1 cellular context compared by ENCODE assay signal in the genomic region with DNA sequence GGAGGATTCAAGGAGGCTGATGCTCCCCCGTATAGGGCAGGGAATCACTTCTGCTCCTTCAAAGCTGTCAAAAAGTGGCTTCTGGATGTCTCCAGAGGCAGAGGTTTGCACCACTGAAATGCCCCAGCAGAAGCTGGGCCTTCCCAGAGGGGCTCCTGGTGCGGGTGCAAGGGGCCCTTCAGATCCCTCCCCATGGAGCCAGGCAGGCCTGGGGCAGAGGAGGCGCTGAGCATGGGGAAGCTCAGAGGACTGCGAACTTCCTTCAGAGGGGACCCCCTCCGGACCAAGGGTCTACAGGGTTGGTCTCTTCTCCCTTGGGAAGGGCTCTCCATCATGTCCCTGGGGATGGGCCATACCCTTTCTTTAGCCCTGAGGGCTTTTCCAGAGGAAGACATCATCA.
TF ChIP-seq lines count a peak whose summit lies in the region.

No MANE protein-coding gene starts in this region.

TF ChIP-seq in HepG2, 621 proteins besides CTCF, POLR2A, EP300 and RAD21 (continued from another document):
- TF ChIP-seq, protein P1, sequence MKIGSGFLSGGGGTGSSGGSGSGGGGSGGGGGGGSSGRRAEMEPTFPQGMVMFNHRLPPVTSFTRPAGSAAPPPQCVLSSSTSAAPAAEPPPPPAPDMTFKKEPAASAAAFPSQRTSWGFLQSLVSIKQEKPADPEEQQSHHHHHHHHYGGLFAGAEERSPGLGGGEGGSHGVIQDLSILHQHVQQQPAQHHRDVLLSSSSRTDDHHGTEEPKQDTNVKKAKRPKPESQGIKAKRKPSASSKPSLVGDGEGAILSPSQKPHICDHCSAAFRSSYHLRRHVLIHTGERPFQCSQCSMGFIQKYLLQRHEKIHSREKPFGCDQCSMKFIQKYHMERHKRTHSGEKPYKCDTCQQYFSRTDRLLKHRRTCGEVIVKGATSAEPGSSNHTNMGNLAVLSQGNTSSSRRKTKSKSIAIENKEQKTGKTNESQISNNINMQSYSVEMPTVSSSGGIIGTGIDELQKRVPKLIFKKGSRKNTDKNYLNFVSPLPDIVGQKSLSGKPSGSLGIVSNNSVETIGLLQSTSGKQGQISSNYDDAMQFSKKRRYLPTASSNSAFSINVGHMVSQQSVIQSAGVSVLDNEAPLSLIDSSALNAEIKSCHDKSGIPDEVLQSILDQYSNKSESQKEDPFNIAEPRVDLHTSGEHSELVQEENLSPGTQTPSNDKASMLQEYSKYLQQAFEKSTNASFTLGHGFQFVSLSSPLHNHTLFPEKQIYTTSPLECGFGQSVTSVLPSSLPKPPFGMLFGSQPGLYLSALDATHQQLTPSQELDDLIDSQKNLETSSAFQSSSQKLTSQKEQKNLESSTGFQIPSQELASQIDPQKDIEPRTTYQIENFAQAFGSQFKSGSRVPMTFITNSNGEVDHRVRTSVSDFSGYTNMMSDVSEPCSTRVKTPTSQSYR (CRISPR knock-in tag; IDR thresholded peaks at IDR 0.05; ENCODE audit: borderline replicate concordance), result no peak
- TF ChIP-seq, protein P2, sequence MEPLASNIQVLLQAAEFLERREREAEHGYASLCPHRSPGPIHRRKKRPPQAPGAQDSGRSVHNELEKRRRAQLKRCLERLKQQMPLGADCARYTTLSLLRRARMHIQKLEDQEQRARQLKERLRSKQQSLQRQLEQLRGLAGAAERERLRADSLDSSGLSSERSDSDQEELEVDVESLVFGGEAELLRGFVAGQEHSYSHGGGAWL (CRISPR knock-in tag; IDR thresholded peaks at IDR 0.05), result no peak
- no peak for TF ChIP-seq ZNF782 (CRISPR knock-in tag; IDR thresholded peaks at IDR 0.05; ENCODE audit: borderline replicate concordance)
- no peak for TF ChIP-seq DMAP1 (CRISPR knock-in tag; IDR thresholded peaks at IDR 0.05)
- TF ChIP-seq ZNF746 (CRISPR knock-in tag; IDR thresholded peaks at IDR 0.05), result no peak
- TF ChIP-seq, protein P3, sequence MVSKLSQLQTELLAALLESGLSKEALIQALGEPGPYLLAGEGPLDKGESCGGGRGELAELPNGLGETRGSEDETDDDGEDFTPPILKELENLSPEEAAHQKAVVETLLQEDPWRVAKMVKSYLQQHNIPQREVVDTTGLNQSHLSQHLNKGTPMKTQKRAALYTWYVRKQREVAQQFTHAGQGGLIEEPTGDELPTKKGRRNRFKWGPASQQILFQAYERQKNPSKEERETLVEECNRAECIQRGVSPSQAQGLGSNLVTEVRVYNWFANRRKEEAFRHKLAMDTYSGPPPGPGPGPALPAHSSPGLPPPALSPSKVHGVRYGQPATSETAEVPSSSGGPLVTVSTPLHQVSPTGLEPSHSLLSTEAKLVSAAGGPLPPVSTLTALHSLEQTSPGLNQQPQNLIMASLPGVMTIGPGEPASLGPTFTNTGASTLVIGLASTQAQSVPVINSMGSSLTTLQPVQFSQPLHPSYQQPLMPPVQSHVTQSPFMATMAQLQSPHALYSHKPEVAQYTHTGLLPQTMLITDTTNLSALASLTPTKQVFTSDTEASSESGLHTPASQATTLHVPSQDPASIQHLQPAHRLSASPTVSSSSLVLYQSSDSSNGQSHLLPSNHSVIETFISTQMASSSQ (IDR thresholded peaks at IDR 0.05; ENCODE audit: low read depth), result no peak
- TF ChIP-seq, protein P3 (CRISPR knock-in tag; IDR thresholded peaks at IDR 0.05; ENCODE audit: borderline replicate concordance), result no peak
- TF ChIP-seq ATRX (CRISPR knock-in tag; IDR thresholded peaks at IDR 0.05; ENCODE audit: borderline replicate concordance), result no peak
- TF ChIP-seq, protein P4, sequence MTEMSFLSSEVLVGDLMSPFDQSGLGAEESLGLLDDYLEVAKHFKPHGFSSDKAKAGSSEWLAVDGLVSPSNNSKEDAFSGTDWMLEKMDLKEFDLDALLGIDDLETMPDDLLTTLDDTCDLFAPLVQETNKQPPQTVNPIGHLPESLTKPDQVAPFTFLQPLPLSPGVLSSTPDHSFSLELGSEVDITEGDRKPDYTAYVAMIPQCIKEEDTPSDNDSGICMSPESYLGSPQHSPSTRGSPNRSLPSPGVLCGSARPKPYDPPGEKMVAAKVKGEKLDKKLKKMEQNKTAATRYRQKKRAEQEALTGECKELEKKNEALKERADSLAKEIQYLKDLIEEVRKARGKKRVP (CRISPR knock-in tag; IDR thresholded peaks at IDR 0.05), result no peak
- no peak for TF ChIP-seq ETV5 (CRISPR knock-in tag; IDR thresholded peaks at IDR 0.05; ENCODE audit: borderline replicate concordance)
- TF ChIP-seq ZFP37 (CRISPR knock-in tag; IDR thresholded peaks at IDR 0.05; ENCODE audit: borderline replicate concordance), result no peak
